18 cellular contexts compared by ENCODE assay signal in genomic region chr2:241065355-241065803, GRCh38.
"Had no signal": no experiment of that assay in that cellular context is flagged by ENCODE, and none has a peak within 500 bp of the region (broad histone marks: within the 10 kb centered on the region; RNA-seq: fewer than 3 reads in every experiment).

No MANE protein-coding gene starts in this region.

- H3K27ac ChIP-seq: adrenal gland, epithelial cell of prostate, hepatocyte, prostate gland, upper lobe of left lung had no signal

- H3K27me3 ChIP-seq: adrenal gland, hepatocyte, upper lobe of left lung had no signal

- ATAC-seq: activated CD4-positive, alpha-beta T cell treated with anti-CD3 and anti-CD28 coated beads for 36 hours; left cardiac atrium; mucosa of descending colon; naive thymus-derived CD8-positive, alpha-beta T cell; sciatic nerve; T-cell had no signal

- H3K4me3 Mint-ChIP-seq: activated CD4-positive, alpha-beta T cell treated with anti-CD3 and anti-CD28 coated beads for 36 hours had no signal

- H3K27me3 Mint-ChIP-seq: activated CD4-positive, alpha-beta T cell treated with anti-CD3 and anti-CD28 coated beads for 36 hours; naive thymus-derived CD8-positive, alpha-beta T cell; T-cell had no signal

- H3K4me1 Mint-ChIP-seq: activated CD4-positive, alpha-beta T cell treated with anti-CD3 and anti-CD28 coated beads for 36 hours had no signal

- H3K9me3 ChIP-seq: adrenal gland, mucosa of descending colon, prostate gland, upper lobe of left lung had no signal

- H3K27ac Mint-ChIP-seq: activated CD4-positive, alpha-beta T cell treated with anti-CD3 and anti-CD28 coated beads for 36 hours; T-cell had no signal

- H3K4me3 ChIP-seq: adrenal gland, hepatocyte, mucosa of descending colon, prostate gland, upper lobe of left lung had no signal

- H2AFZ ChIP-seq: hepatocyte had no signal

- DNase-seq: activated CD4-positive, alpha-beta T cell treated with anti-CD3 and anti-CD28 coated beads for 36 hours; activated naive CD4-positive, alpha-beta T cell treated with Interleukin-2 at 50 U/mL for 16 hours; central memory CD4-positive, alpha-beta T cell; cortex of kidney; effector memory CD4-positive, alpha-beta T cell; left cardiac atrium; mucosa of descending colon; naive thymus-derived CD8-positive, alpha-beta T cell; stimulated activated naive CD4-positive, alpha-beta T cell; substantia nigra; T1000 had no signal

- H3K9me3 Mint-ChIP-seq: naive thymus-derived CD8-positive, alpha-beta T cell; T-cell had no signal

- H3K4me2 ChIP-seq: hepatocyte had no signal

- H3K36me3 ChIP-seq: adrenal gland, prostate gland had no signal

- H3K79me2 ChIP-seq: hepatocyte had no signal
